ENCODE assay signal across 10 cellular contexts in the genomic region with DNA sequence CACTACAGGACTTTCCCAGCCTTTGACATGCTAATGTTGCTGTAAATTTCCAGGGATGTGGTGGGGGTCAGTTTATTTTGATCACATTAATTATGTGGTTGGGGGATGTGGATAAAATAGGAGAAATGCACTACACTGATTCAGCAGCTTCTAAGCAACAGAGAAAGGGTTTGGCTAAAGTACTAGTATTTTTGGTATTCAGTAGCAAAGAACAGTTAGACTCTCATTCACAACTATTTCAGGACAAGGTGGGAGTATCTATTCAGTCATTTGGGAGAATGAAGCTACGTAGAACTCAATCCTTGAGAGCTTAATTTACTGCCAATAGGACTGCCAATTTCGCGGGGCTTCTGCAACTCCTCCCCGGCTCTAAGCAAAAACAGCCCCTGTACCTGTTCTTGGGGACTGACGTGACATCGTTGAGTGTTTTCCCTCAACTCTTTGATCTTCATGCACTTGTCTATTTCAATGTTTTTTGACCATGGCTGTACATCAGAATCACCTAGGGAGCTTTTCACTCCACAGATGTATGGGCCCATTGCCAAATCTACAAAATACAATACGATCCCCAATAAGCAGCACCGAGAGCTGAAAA.
DNase-seq lines count a peak whose midpoint lies in the region; ATAC-seq and TF ChIP-seq lines count a peak whose summit lies in the region.
"Had no signal": no experiment of that assay in that cellular context is flagged by ENCODE, and none has a peak within 500 bp of the region (broad histone marks: within the 10 kb centered on the region; RNA-seq: fewer than 3 reads in every experiment).

No MANE protein-coding gene starts in this region.

- peak overlapping the region; percentile 28 for H3K4me3 Mint-ChIP-seq in endothelial cell (ENCODE audit: unreplicated experiment)

- H3K27me3 ChIP-seq in SK-N-SH (ENCODE audit: insufficient read depth): no peaks in the 10 kb centered on the region

- peaks cover 0 to 11% of the 10 kb centered on the region in 2 experiments; a peak in 1 of 4 replicates for H3K4me1 ChIP-seq in SK-N-SH (ENCODE audit: control insufficient read depth in 1 of 2, insufficient read depth in 2 of 2, low read depth in 1 of 2, low read length in 1 of 2)

- H3K27ac ChIP-seq in SK-N-SH (ENCODE audit: low read depth in 2 of 2, low read length in 1 of 2) (peak overlapping the region in 1 of 2 experiments; percentile 83; a peak in 2 of 4 replicates), skin epidermis (peak overlapping the region in 14 of 21 experiments; percentile 5 to 82 (median 54))

- DNase-seq in SK-N-SH (no peak), NCI-H345 treated with DMSO at 0.1 percent for 48 hours (lab: John Stamatoyannopoulos, UW; ENCODE audit: unreplicated experiment) (peak; percentile 86), endothelial cell (ENCODE audit: low spot score) (no peak)
- DNase-seq: activated CD4-positive, alpha-beta T cell treated with anti-CD3 and anti-CD28 coated beads, Interleukin-2, amount 50 U/mL, for 1 hour; naive thymus-derived CD4-positive, alpha-beta T cell had no signal

- no peaks in the 10 kb centered on the region for H3K79me2 ChIP-seq in SK-N-SH (ENCODE audit: insufficient read depth)

- no peaks in the 10 kb centered on the region for H3K36me3 ChIP-seq in SK-N-SH (replicated peaks in 1 of 2; ENCODE audit: control insufficient read depth in 1 of 2, insufficient read depth in 2 of 2, low read length in 1 of 2)

- ATAC-seq in SK-N-SH treated with all-trans-retinoic acid at 6 μM for 48 hours: no peak
- ATAC-seq in HG02623 (IDR thresholded peaks at IDR 0.05; ENCODE audit: unreplicated experiment): no peak
- no peak for ATAC-seq in HG03039 (IDR thresholded peaks at IDR 0.05; ENCODE audit: unreplicated experiment)
- ATAC-seq in esophagus mucosa: no peak

- peak overlapping the region; percentile 94 for H3K27ac Mint-ChIP-seq in endothelial cell (ENCODE audit: unreplicated experiment)

- TF ChIP-seq CTCF in SK-N-SH (IDR thresholded peaks at IDR 0.05) (no peak), endothelial cell (IDR thresholded peaks at IDR 0.05; ENCODE audit: unreplicated experiment) (no peak)

- no peak overlapping the region; the same call in 1 of the 2 replicates for H3K9ac ChIP-seq in SK-N-SH

- peaks cover 39% of the 10 kb centered on the region for H3K4me1 Mint-ChIP-seq in endothelial cell (ENCODE audit: unreplicated experiment)

- H3K4me3 ChIP-seq in SK-N-SH (ENCODE audit: low read depth in 2 of 2, low read length in 1 of 2): no peak overlapping the region
- no peak overlapping the region for H3K4me3 ChIP-seq in skin epidermis

- TF ChIP-seq EP300 in SK-N-SH (IDR thresholded peaks at IDR 0.05; ENCODE audit: borderline replicate concordance in 1 of 2, low read depth in 1 of 2, low read length in 1 of 2): no peak

- no peaks in the 10 kb centered on the region for H3K9me3 ChIP-seq in SK-N-SH

- H3K9me2 ChIP-seq in SK-N-SH: no peaks in the 10 kb centered on the region

- 77% methylated on average over 8 of the region's 8 CpGs for WGBS in SK-N-SH (ENCODE audit: low lambda C conversion rate)

- H2AFZ ChIP-seq in SK-N-SH (ENCODE audit: low read depth): peak overlapping the region; percentile 92; the same call in 1 of the 2 replicates

- TF ChIP-seq RAD21 in SK-N-SH (IDR thresholded peaks at IDR 0.05; ENCODE audit: low read length): no peak

- no peaks in the 10 kb centered on the region for H4K20me1 ChIP-seq in SK-N-SH (ENCODE audit: insufficient read depth)

- POLR2A ChIA-PET in SK-N-SH (lab: Yijun Ruan, JAX): no interaction called here

- no peaks in the 10 kb centered on the region for H3K36me3 Mint-ChIP-seq in endothelial cell (ENCODE audit: low read depth, unreplicated experiment)
- H3K36me3 Mint-ChIP-seq: naive thymus-derived CD4-positive, alpha-beta T cell had no signal

- CTCF ChIA-PET in SK-N-SH (lab: Yijun Ruan, JAX): interaction anchor here (1.2 to 3.4 kb wide), 3 partner anchors 74 to 478 kb away, joined by 3 to 11 read pairs (median 4); no protein-coding TSS in a partner anchor

- no peaks in the 10 kb centered on the region for H3K9me3 Mint-ChIP-seq in endothelial cell (ENCODE audit: unreplicated experiment)
- H3K9me3 Mint-ChIP-seq: naive thymus-derived CD4-positive, alpha-beta T cell had no signal

- H3K4me2 ChIP-seq in SK-N-SH: peak overlapping the region; percentile 68; the same call in 1 of the 2 replicates

- H3K27me3 Mint-ChIP-seq in endothelial cell (ENCODE audit: unreplicated experiment): peaks cover 10% of the 10 kb centered on the region

- H3F3A ChIP-seq in SK-N-SH (replicated peaks; ENCODE audit: insufficient read depth): peaks cover 13% of the 10 kb centered on the region

TF ChIP-seq in SK-N-SH, 30 proteins besides CTCF, POLR2A, EP300 and RAD21:
- no peak for TF ChIP-seq GABPA (IDR thresholded peaks at IDR 0.05; ENCODE audit: low read depth)
- TF ChIP-seq CHD2 (IDR thresholded peaks at IDR 0.05; ENCODE audit: low read length, partially characterized antibody): no peak
- TF ChIP-seq, protein P1, sequence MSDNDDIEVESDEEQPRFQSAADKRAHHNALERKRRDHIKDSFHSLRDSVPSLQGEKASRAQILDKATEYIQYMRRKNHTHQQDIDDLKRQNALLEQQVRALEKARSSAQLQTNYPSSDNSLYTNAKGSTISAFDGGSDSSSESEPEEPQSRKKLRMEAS (IDR thresholded peaks at IDR 0.05; ENCODE audit: low read depth): no peak
- TF ChIP-seq SIN3A (IDR thresholded peaks at IDR 0.05; ENCODE audit: borderline replicate concordance, low read depth, low read length): no peak
- TF ChIP-seq, protein P2, sequence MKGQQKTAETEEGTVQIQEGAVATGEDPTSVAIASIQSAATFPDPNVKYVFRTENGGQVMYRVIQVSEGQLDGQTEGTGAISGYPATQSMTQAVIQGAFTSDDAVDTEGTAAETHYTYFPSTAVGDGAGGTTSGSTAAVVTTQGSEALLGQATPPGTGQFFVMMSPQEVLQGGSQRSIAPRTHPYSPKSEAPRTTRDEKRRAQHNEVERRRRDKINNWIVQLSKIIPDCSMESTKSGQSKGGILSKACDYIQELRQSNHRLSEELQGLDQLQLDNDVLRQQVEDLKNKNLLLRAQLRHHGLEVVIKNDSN (IDR thresholded peaks at IDR 0.05; ENCODE audit: borderline replicate concordance, low read depth): no peak
- no peak for TF ChIP-seq YY1 (IDR thresholded peaks at IDR 0.05; ENCODE audit: low read depth)
- no peak for TF ChIP-seq MXI1 (IDR thresholded peaks at IDR 0.05; ENCODE audit: low read depth, low read length)
TF ChIP-seq in SK-N-SH: peak in this region for 0.

TF ChIP-seq in SK-N-SH treated with all-trans-retinoic acid at 6 μM for 48 hours, 23 proteins besides CTCF, POLR2A, EP300 and RAD21 (continues in another document):
- no peak for TF ChIP-seq CSDC2 (CRISPR knock-in tag; IDR thresholded peaks at IDR 0.05)
- no peak for TF ChIP-seq ZFP30 (CRISPR knock-in tag; IDR thresholded peaks at IDR 0.05)
- TF ChIP-seq, protein P3, sequence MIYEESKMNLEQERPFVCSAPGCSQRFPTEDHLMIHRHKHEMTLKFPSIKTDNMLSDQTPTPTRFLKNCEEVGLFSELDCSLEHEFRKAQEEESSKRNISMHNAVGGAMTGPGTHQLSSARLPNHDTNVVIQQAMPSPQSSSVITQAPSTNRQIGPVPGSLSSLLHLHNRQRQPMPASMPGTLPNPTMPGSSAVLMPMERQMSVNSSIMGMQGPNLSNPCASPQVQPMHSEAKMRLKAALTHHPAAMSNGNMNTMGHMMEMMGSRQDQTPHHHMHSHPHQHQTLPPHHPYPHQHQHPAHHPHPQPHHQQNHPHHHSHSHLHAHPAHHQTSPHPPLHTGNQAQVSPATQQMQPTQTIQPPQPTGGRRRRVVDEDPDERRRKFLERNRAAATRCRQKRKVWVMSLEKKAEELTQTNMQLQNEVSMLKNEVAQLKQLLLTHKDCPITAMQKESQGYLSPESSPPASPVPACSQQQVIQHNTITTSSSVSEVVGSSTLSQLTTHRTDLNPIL (CRISPR knock-in tag; IDR thresholded peaks at IDR 0.05; ENCODE audit: low read depth): no peak
- TF ChIP-seq, protein P4, sequence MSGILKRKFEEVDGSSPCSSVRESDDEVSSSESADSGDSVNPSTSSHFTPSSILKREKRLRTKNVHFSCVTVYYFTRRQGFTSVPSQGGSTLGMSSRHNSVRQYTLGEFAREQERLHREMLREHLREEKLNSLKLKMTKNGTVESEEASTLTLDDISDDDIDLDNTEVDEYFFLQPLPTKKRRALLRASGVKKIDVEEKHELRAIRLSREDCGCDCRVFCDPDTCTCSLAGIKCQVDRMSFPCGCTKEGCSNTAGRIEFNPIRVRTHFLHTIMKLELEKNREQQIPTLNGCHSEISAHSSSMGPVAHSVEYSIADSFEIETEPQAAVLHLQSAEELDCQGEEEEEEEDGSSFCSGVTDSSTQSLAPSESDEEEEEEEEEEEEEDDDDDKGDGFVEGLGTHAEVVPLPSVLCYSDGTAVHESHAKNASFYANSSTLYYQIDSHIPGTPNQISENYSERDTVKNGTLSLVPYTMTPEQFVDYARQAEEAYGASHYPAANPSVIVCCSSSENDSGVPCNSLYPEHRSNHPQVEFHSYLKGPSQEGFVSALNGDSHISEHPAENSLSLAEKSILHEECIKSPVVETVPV (CRISPR knock-in tag; IDR thresholded peaks at IDR 0.05): no peak
- no peak for TF ChIP-seq ZFP3 (CRISPR knock-in tag; IDR thresholded peaks at IDR 0.05)
- TF ChIP-seq ZNF565 (CRISPR knock-in tag; conservative IDR thresholded peaks at IDR 0.05; ENCODE audit: low read depth): no peak
- TF ChIP-seq PPARA (CRISPR knock-in tag; IDR thresholded peaks at IDR 0.05; ENCODE audit: borderline replicate concordance): no peak
- no peak for TF ChIP-seq ESRRG (CRISPR knock-in tag; IDR thresholded peaks at IDR 0.05)
- TF ChIP-seq ISL1 (CRISPR knock-in tag; IDR thresholded peaks at IDR 0.05): no peak
- TF ChIP-seq TCF4 (CRISPR knock-in tag; IDR thresholded peaks at IDR 0.05; ENCODE audit: borderline replicate concordance): no peak
- TF ChIP-seq OSR1 (CRISPR knock-in tag; IDR thresholded peaks at IDR 0.05): no peak
- no peak for TF ChIP-seq ZNF70 (CRISPR knock-in tag; IDR thresholded peaks at IDR 0.05)
- TF ChIP-seq RARB (CRISPR knock-in tag; IDR thresholded peaks at IDR 0.05): no peak
- TF ChIP-seq TOX (CRISPR knock-in tag; IDR thresholded peaks at IDR 0.05; ENCODE audit: borderline replicate concordance): no peak
- no peak for TF ChIP-seq BACH2 (CRISPR knock-in tag; IDR thresholded peaks at IDR 0.05; ENCODE audit: borderline replicate concordance)
